Comparison of ENCODE assay signal across 10 cellular contexts in the genomic region with DNA sequence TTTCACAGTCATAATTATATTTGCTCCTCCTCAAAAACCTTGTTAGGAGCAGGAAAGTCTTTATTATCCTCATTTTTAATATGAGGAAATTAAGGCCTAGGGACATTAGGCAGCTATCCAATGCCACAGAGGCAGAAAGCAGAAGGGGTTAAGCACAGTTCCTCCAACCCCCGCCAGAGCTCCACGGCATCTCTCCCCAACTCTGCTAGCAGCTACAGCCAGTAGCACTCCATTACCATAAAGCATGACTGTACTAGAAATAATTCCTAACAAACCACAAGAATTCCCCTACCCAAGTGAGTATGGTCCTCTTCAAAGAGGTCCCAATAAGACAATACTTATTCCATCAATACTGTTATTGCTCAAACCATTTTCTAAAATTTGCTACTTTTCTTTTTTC. TPM values are rescaled to one million over a fixed set of nuclear protein-coding genes. Genes with fewer than 3 reads are reported as not detected.
DNase-seq lines count a peak whose midpoint lies in the region; ATAC-seq and TF ChIP-seq lines count a peak whose summit lies in the region.
"Had no signal": no experiment of that assay in that cellular context is flagged by ENCODE, and none has a peak within 500 bp of the region (broad histone marks: within the 10 kb centered on the region; RNA-seq: fewer than 3 reads in every experiment).

No MANE protein-coding gene starts in this region.

- H3K79me1 ChIP-seq in mesenchymal stem cell (replicated peaks; ENCODE audit: low read length, poor library complexity, severe bottlenecking), result peaks cover 34% of the 10 kb centered on the region

- WGBS in mammary epithelial cell (ENCODE audit: low coverage, missing lambda C conversion rate), result 0% methylated on average over 2 of the region's 2 CpGs
- WGBS in mesenchymal stem cell, result 0% methylated on average over 2 of the region's 2 CpGs

- H3K27ac ChIP-seq in mammary epithelial cell (ENCODE audit: insufficient read depth, low read depth, low read length) (no peak overlapping the region), mesenchymal stem cell (ENCODE audit: low read length, poor library complexity, severe bottlenecking) (no peak overlapping the region)

- peaks cover 15% of the 10 kb centered on the region for H3K36me3 Mint-ChIP-seq in activated CD8-positive, alpha-beta T cell treated with anti-CD3 and anti-CD28 coated beads for 36 hours (ENCODE audit: low read depth)

- no peak overlapping the region for H4K91ac ChIP-seq in mesenchymal stem cell (ENCODE audit: low read length)

- no peak overlapping the region for H2AK5ac ChIP-seq in mesenchymal stem cell (ENCODE audit: low read length, severe bottlenecking)

- POLR2A ChIA-PET in BJ (lab: Charles Lee), result no interaction called here
- POLR2A ChIA-PET in activated CD8-positive, alpha-beta T cell treated with anti-CD3 and anti-CD28 coated beads for 36 hours (lab: Charles Lee), result interaction anchor here (1.4 kb wide), 1 partner anchor 11 kb away, joined by 4 read pairs; no protein-coding TSS in a partner anchor

- intact Hi-C loops in mammary epithelial cell (cut with micrococcal nuclease), result no loop called here
- intact Hi-C loops in activated CD8-positive, alpha-beta T cell treated with anti-CD3 and anti-CD28 coated beads for 36 hours (cut with micrococcal nuclease), result no loop called here

- no peak overlapping the region for H2BK120ac ChIP-seq in mesenchymal stem cell (ENCODE audit: low read depth, low read length)

- no peak overlapping the region for H2BK15ac ChIP-seq in mesenchymal stem cell (ENCODE audit: low read depth, poor library complexity, severe bottlenecking)

- dilution Hi-C loops in mammary epithelial cell (cut with HindIII; ENCODE audit: low sequenced_read_pairs), result no loop called here

- H3K4me3 Mint-ChIP-seq in activated CD8-positive, alpha-beta T cell treated with anti-CD3 and anti-CD28 coated beads for 36 hours, result no peak overlapping the region

- BruUV-seq in mammary epithelial cell (replicated peaks; lab: Mats Ljungman, UMichigan), result no TSS peak

- H3K9me3 ChIP-seq in MG63 (no peaks in the 10 kb centered on the region), mammary epithelial cell (replicated peaks; ENCODE audit: insufficient read depth, low read length) (no peaks in the 10 kb centered on the region), mesenchymal stem cell (ENCODE audit: control insufficient read depth, low read length) (no peaks in the 10 kb centered on the region)

- H3K27me3 Mint-ChIP-seq in activated CD8-positive, alpha-beta T cell treated with anti-CD3 and anti-CD28 coated beads for 36 hours, result no peaks in the 10 kb centered on the region

- H2BK5ac ChIP-seq in mesenchymal stem cell (ENCODE audit: low read depth, low read length, poor library complexity, severe bottlenecking), result no peak overlapping the region

- H2BK12ac ChIP-seq in mesenchymal stem cell (ENCODE audit: low read length in 2 of 2), result no peak overlapping the region

- peaks cover 7% of the 10 kb centered on the region for H3K4me1 Mint-ChIP-seq in activated CD8-positive, alpha-beta T cell treated with anti-CD3 and anti-CD28 coated beads for 36 hours (ENCODE audit: low read depth)

- H3K4me1 ChIP-seq in mammary epithelial cell (ENCODE audit: insufficient read depth, low read length) (peaks cover 48% of the 10 kb centered on the region), mesenchymal stem cell (ENCODE audit: control insufficient read depth, insufficient read depth, low read depth, low read length) (peaks cover 21% of the 10 kb centered on the region)

- in situ Hi-C loops in mammary epithelial cell (cut with MboI; ENCODE audit: low sequenced_read_pairs in 2 of 2), result no loop called here

- H4K20me1 ChIP-seq in mammary epithelial cell (ENCODE audit: insufficient read depth, low read length), result no peaks in the 10 kb centered on the region

- H4K8ac ChIP-seq in mesenchymal stem cell (ENCODE audit: low read length), result no peak overlapping the region

- TF ChIP-seq CTCF in BJ (IDR thresholded peaks at IDR 0.05; ENCODE audit: insufficient read depth, low read depth, low read length) (peak; percentile 59), mammary epithelial cell (conservative IDR thresholded peaks at IDR 0.05 in 1 of 2, IDR thresholded peaks at IDR 0.05 in 1 of 2; ENCODE audit: extremely low read depth in 1 of 2, insufficient read depth in 1 of 2, low read depth in 1 of 2, low read length in 2 of 2) (peak; percentile 27 to 35)
- TF ChIP-seq CTCF in activated CD8-positive, alpha-beta T cell treated with anti-CD3 and anti-CD28 coated beads for 36 hours (IDR thresholded peaks at IDR 0.05), result no peak

- H3K18ac ChIP-seq in mesenchymal stem cell (ENCODE audit: low read depth in 1 of 2, low read length in 2 of 2), result peak overlapping the region in 1 of 2 experiments; percentile 28

- H3K14ac ChIP-seq in mesenchymal stem cell (ENCODE audit: low read length in 2 of 2), result no peak overlapping the region

- no peak overlapping the region for H3K4me3 ChIP-seq in BJ (ENCODE audit: low read depth, low read length)
- H3K4me3 ChIP-seq in MG63, result no peak overlapping the region
- H3K4me3 ChIP-seq in mammary epithelial cell (replicated peaks in 1 of 3; ENCODE audit: insufficient read depth in 1 of 3, low read depth in 2 of 3, low read length in 3 of 3), result no peak overlapping the region
- no peak overlapping the region for H3K4me3 ChIP-seq in mesenchymal stem cell (ENCODE audit: insufficient read depth in 1 of 2, low read depth in 1 of 2, low read length in 2 of 2)

- CTCF ChIA-PET in BJ (lab: Yijun Ruan, JAX), result interaction anchor here (1.0 to 1.2 kb wide), 4 partner anchors 11 to 149 kb away, joined by 3 to 6 read pairs (median 5); no protein-coding TSS in a partner anchor
- CTCF ChIA-PET in mammary epithelial cell (lab: Charles Lee; ENCODE audit: low non-redundant PET), result no interaction called here
- CTCF ChIA-PET in activated CD8-positive, alpha-beta T cell treated with anti-CD3 and anti-CD28 coated beads for 36 hours (lab: Charles Lee), result no interaction called here

- H3K4ac ChIP-seq in mesenchymal stem cell (ENCODE audit: low read depth in 1 of 2, low read length in 2 of 2), result no peak overlapping the region

- H3K36me3 ChIP-seq in BJ (ENCODE audit: control insufficient read depth, insufficient read depth, low read length) (peaks cover 25% of the 10 kb centered on the region), MG63 (peaks cover 95% of the 10 kb centered on the region), mammary epithelial cell (ENCODE audit: insufficient read depth, low read length) (no peaks in the 10 kb centered on the region), mesenchymal stem cell (ENCODE audit: control insufficient read depth in 1 of 2, insufficient read depth in 2 of 2, low read depth in 1 of 2, low read length in 2 of 2) (peaks cover 20 to 43% of the 10 kb centered on the region in 2 experiments)

- peak overlapping the region; percentile 32 for H3K4me2 ChIP-seq in mammary epithelial cell (ENCODE audit: insufficient read depth, low read depth, low read length)
- H3K4me2 ChIP-seq in mesenchymal stem cell (ENCODE audit: low read length, poor library complexity, severe bottlenecking), result no peak overlapping the region

- no peak overlapping the region for H3K9ac ChIP-seq in mammary epithelial cell (ENCODE audit: insufficient read depth, low read length)
- H3K9ac ChIP-seq in mesenchymal stem cell (ENCODE audit: low read length), result no peak overlapping the region

- no peak overlapping the region for H3K27ac Mint-ChIP-seq in activated CD8-positive, alpha-beta T cell treated with anti-CD3 and anti-CD28 coated beads for 36 hours

- peaks cover 59% of the 10 kb centered on the region for H3K79me2 ChIP-seq in mammary epithelial cell (ENCODE audit: insufficient read depth, low read length)

- ATAC-seq in HG03039 (IDR thresholded peaks at IDR 0.05; ENCODE audit: unreplicated experiment) (no peak), HG03108 (IDR thresholded peaks at IDR 0.05; ENCODE audit: unreplicated experiment) (no peak)
- no peak for ATAC-seq in activated CD8-positive, alpha-beta T cell treated with anti-CD3 and anti-CD28 coated beads for 36 hours

- H3K23ac ChIP-seq in mesenchymal stem cell (ENCODE audit: low read length in 2 of 2), result no peak overlapping the region

- no peaks in the 10 kb centered on the region for H3K9me3 Mint-ChIP-seq in activated CD8-positive, alpha-beta T cell treated with anti-CD3 and anti-CD28 coated beads for 36 hours

- H2AFZ ChIP-seq in mammary epithelial cell (ENCODE audit: low read depth, low read length) (no peak overlapping the region), mesenchymal stem cell (ENCODE audit: low read depth, low read length) (no peak overlapping the region)

- DNase-seq in BJ (ENCODE audit: low read depth) (peak; percentile 32), MG63 (peak; percentile 58), mammary epithelial cell (peak; percentile 63), mesenchymal stem cell (peak; percentile 90), NCI-H345 (lab: John Stamatoyannopoulos, UW) (no peak)
- no peak for DNase-seq in activated CD8-positive, alpha-beta T cell treated with anti-CD3 and anti-CD28 coated beads for 36 hours
- DNase-seq: NCI-H510A, retina had no signal

- H3K27me3 ChIP-seq in BJ (ENCODE audit: control insufficient read depth, insufficient read depth, low read length) (no peaks in the 10 kb centered on the region), MG63 (no peaks in the 10 kb centered on the region), mammary epithelial cell (ENCODE audit: insufficient read depth, low read length) (no peaks in the 10 kb centered on the region), mesenchymal stem cell (ENCODE audit: control insufficient read depth in 1 of 2, insufficient read depth in 1 of 2, low read length in 2 of 2) (no peaks in the 10 kb centered on the region)

RNA-seq across cellular contexts. Expression of a gene that starts 9.8 kb away (rescaled TPM):
- polyA plus RNA-seq in BJ (2011; rRNA removed), result 83.4 and 94.7 TPM in 2 replicates
- polyA minus RNA-seq in BJ (2011; rRNA and poly(A)+ RNA removed), result 121 and 208 TPM in 2 replicates
- total RNA-seq in MG63 (2014; rRNA removed; shearing (Covaris generic); ENCODE audit: low replicate concordance), result 75.1 and 105 TPM in 2 replicates
- 10 to 100 TPM; 24.8 to 33.8 TPM for total RNA-seq in mammary epithelial cell
- 19.8 TPM for polyA plus RNA-seq in mammary epithelial cell
- 106 TPM for polyA minus RNA-seq in mammary epithelial cell
- 134 TPM for polyA plus RNA-seq in mesenchymal stem cell (2013, experiment 1 of 2)
- 130 TPM for polyA plus RNA-seq in mesenchymal stem cell (2013, experiment 2 of 2)
- 10 to 100 TPM; 24.5 to 25.8 TPM for total RNA-seq in activated CD8-positive, alpha-beta T cell treated with anti-CD3 and anti-CD28 coated beads for 36 hours

Comparison
In these comparisons a context has a peak if more than half of its experiments do, and no peak if none do; other contexts are left out.
1. DNase-seq: peak in BJ (single experiment), MG63 (single experiment), mammary epithelial cell (single experiment) and mesenchymal stem cell (single experiment); none in NCI-H345 (single experiment) and activated CD8-positive, alpha-beta T cell treated with anti-CD3 and anti-CD28 coated beads for 36 hours (single experiment).